8 cellular contexts compared by ENCODE assay signal in genomic region chr10:31321396-31321941, GRCh38. TPM values are rescaled to one million over a fixed set of nuclear protein-coding genes. Genes with fewer than 3 reads are reported as not detected.
DNase-seq lines count a peak whose midpoint lies in the region; ATAC-seq and TF ChIP-seq lines count a peak whose summit lies in the region.

No MANE protein-coding gene starts in this region.

- H3K4me3 ChIP-seq in H7 (ENCODE audit: insufficient read depth, low read depth, low read length) (peak overlapping the region; percentile 53; the same call in 1 of the 2 replicates), foreskin fibroblast (ENCODE audit: low read depth in 1 of 2, low read length in 2 of 2) (peak overlapping the region; percentile 84 to 96), skeletal muscle tissue (ENCODE audit: low read length in 3 of 3) (peak overlapping the region; percentile 89 to 97 (median 92)), mesendoderm (ENCODE audit: low read length) (no peak overlapping the region)

- no peak overlapping the region for H3K4ac ChIP-seq in mesendoderm (ENCODE audit: low read depth, low read length)

- no peaks in the 10 kb centered on the region for H3K9me3 Mint-ChIP-seq in activated CD8-positive, alpha-beta T cell treated with anti-CD3 and anti-CD28 coated beads for 36 hours

- H3K4me3 Mint-ChIP-seq in activated CD8-positive, alpha-beta T cell treated with anti-CD3 and anti-CD28 coated beads for 36 hours, result peak overlapping the region; percentile 79

- H3K18ac ChIP-seq in mesendoderm (ENCODE audit: low read length), result no peak overlapping the region

- H3K27ac ChIP-seq in skeletal muscle tissue (ENCODE audit: low read depth, low read length) (peak overlapping the region; percentile 85), mesendoderm (ENCODE audit: low read depth, low read length) (no peak overlapping the region)

- peaks cover 49% of the 10 kb centered on the region for H3K4me1 Mint-ChIP-seq in activated CD8-positive, alpha-beta T cell treated with anti-CD3 and anti-CD28 coated beads for 36 hours (ENCODE audit: low read depth)

- H4K5ac ChIP-seq in mesendoderm (ENCODE audit: low read length), result no peak overlapping the region

- no peak overlapping the region for H3K4me2 ChIP-seq in mesendoderm (ENCODE audit: low read length)

- no peak overlapping the region for H2BK120ac ChIP-seq in mesendoderm (ENCODE audit: low read depth, low read length)

- H4K8ac ChIP-seq in mesendoderm (ENCODE audit: low read depth, low read length), result no peak overlapping the region

- no peaks in the 10 kb centered on the region for H3K79me2 ChIP-seq in mesendoderm (ENCODE audit: control insufficient read depth, insufficient read depth, low read length)

- DNase-seq in Ammon's horn (ENCODE audit: low spot score) (peak; percentile 13), H7 (no peak), foreskin fibroblast (peak in 1 of 2 donors; percentile 21), glomerular visceral epithelial cell (ENCODE audit: extremely low spot score) (no peak), mesendoderm (no peak)
- peak; percentile 40 for DNase-seq in activated CD8-positive, alpha-beta T cell treated with anti-CD3 and anti-CD28 coated beads for 36 hours

- H3K9ac ChIP-seq in skeletal muscle tissue (ENCODE audit: low read depth in 1 of 3, low read length in 3 of 3) (peak overlapping the region; percentile 75 to 89 (median 85)), mesendoderm (ENCODE audit: low read length) (no peak overlapping the region)

- WGBS in mesendoderm (ENCODE audit: extremely low coverage, insufficient coverage, low lambda C conversion rate), result no CpG with 5 or more reads among the region's 10 CpGs

- H3K27me3 Mint-ChIP-seq in activated CD8-positive, alpha-beta T cell treated with anti-CD3 and anti-CD28 coated beads for 36 hours, result no peaks in the 10 kb centered on the region

- H3K56ac ChIP-seq in mesendoderm (ENCODE audit: low read length), result no peak overlapping the region

- no peaks in the 10 kb centered on the region for H3K9me3 ChIP-seq in skeletal muscle tissue (ENCODE audit: control insufficient read depth in 3 of 3, low read length in 3 of 3)

- no peak overlapping the region for H2BK15ac ChIP-seq in mesendoderm (replicated peaks; ENCODE audit: low read depth)

- POLR2A ChIA-PET in activated CD8-positive, alpha-beta T cell treated with anti-CD3 and anti-CD28 coated beads for 36 hours (lab: Charles Lee), result interaction anchor here (0.6 to 4.5 kb wide), 4 partner anchors 20 to 214 kb away, joined by 3 to 35 read pairs (median 3); no protein-coding TSS in a partner anchor

- no peaks in the 10 kb centered on the region for H3K36me3 ChIP-seq in H7 (replicated peaks; ENCODE audit: control insufficient read depth, insufficient read depth, low read length)
- no peaks in the 10 kb centered on the region for H3K36me3 ChIP-seq in skeletal muscle tissue (ENCODE audit: control insufficient read depth in 3 of 3, insufficient read depth in 3 of 3, low read length in 3 of 3)
- no peaks in the 10 kb centered on the region for H3K36me3 ChIP-seq in mesendoderm (ENCODE audit: control insufficient read depth, insufficient read depth, low read length)

- H3K36me3 Mint-ChIP-seq in activated CD8-positive, alpha-beta T cell treated with anti-CD3 and anti-CD28 coated beads for 36 hours (ENCODE audit: low read depth), result peaks cover 10% of the 10 kb centered on the region

- H3K27me3 ChIP-seq in H7 (ENCODE audit: control insufficient read depth, insufficient read depth, low read length) (peaks cover 43% of the 10 kb centered on the region), skeletal muscle tissue (ENCODE audit: control insufficient read depth in 3 of 3, insufficient read depth in 3 of 3, low read length in 3 of 3) (no peaks in the 10 kb centered on the region), mesendoderm (ENCODE audit: insufficient read depth, low read length, poor library complexity) (peaks cover 12% of the 10 kb centered on the region)

- intact Hi-C loops in activated CD8-positive, alpha-beta T cell treated with anti-CD3 and anti-CD28 coated beads for 36 hours (cut with micrococcal nuclease), result loop anchor here (2.0 to 10.0 kb wide), 2 partner anchors 13 to 433 kb away; no protein-coding TSS in a partner anchor

- TF ChIP-seq CTCF in activated CD8-positive, alpha-beta T cell treated with anti-CD3 and anti-CD28 coated beads for 36 hours (IDR thresholded peaks at IDR 0.05), result no peak
- TF ChIP-seq CTCF in foreskin fibroblast (IDR thresholded peaks at IDR 0.05; ENCODE audit: low read depth, low read length), result no peak

- H3K23ac ChIP-seq in mesendoderm (ENCODE audit: low read length), result no peak overlapping the region

- no peaks in the 10 kb centered on the region for H3K79me1 ChIP-seq in mesendoderm (ENCODE audit: low read length)

- H3K4me1 ChIP-seq in skeletal muscle tissue (ENCODE audit: control insufficient read depth in 3 of 3, insufficient read depth in 3 of 3, low read length in 3 of 3), result peaks cover 9 to 35% (median 15%) of the 10 kb centered on the region in 3 donors
- no peaks in the 10 kb centered on the region for H3K4me1 ChIP-seq in mesendoderm (ENCODE audit: control insufficient read depth, low read depth, low read length)

- no peak for ATAC-seq in activated CD8-positive, alpha-beta T cell treated with anti-CD3 and anti-CD28 coated beads for 36 hours
- ATAC-seq in HG02870 (IDR thresholded peaks at IDR 0.05; ENCODE audit: unreplicated experiment), result no peak

- CTCF ChIA-PET in activated CD8-positive, alpha-beta T cell treated with anti-CD3 and anti-CD28 coated beads for 36 hours (lab: Charles Lee), result interaction anchor here (1.0 to 1.3 kb wide), 3 partner anchors 22 to 290 kb away, joined by 3 to 6 read pairs (median 3); partner anchors contain the start of gene ZNF438

- peak overlapping the region; percentile 78 for H3K27ac Mint-ChIP-seq in activated CD8-positive, alpha-beta T cell treated with anti-CD3 and anti-CD28 coated beads for 36 hours

- H2AK5ac ChIP-seq in mesendoderm (ENCODE audit: low read length), result no peak overlapping the region

- H2BK5ac ChIP-seq in mesendoderm (ENCODE audit: low read length), result no peak overlapping the region

RNA-seq across cellular contexts. Expression of gene ZEB1, which starts 2.5 kb away (rescaled TPM):
- total RNA-seq in H7 (2014; rRNA removed; shearing (Covaris generic)), result 6.8 and 9.4 TPM in 2 replicates
- total RNA-seq in activated CD8-positive, alpha-beta T cell treated with anti-CD3 and anti-CD28 coated beads for 36 hours, result 10 to 100 TPM; 28.4 to 29.7 TPM
- total RNA-seq in skeletal muscle tissue, result 67.3 TPM
- polyA plus RNA-seq in mesendoderm (2013, experiment 1 of 2), result 0.21 TPM
- polyA plus RNA-seq in mesendoderm (2013, experiment 2 of 2), result 0.27 TPM

Comparison
In these comparisons a context has a peak if more than half of its experiments do, and no peak if none do; other contexts are left out.
1. DNase-seq: peak in Ammon's horn (single experiment) and activated CD8-positive, alpha-beta T cell treated with anti-CD3 and anti-CD28 coated beads for 36 hours (single experiment); none in H7 (single experiment), glomerular visceral epithelial cell (single experiment) and mesendoderm (single experiment).